ENCODE assay signal across 9 cellular contexts in genomic region chr11:35313066-35313765, GRCh38.
DNase-seq lines count a peak whose midpoint lies in the region; ATAC-seq, FAIRE-seq and TF ChIP-seq lines count a peak whose summit lies in the region.
"Had no signal": no experiment of that assay in that cellular context is flagged by ENCODE, and none has a peak within 500 bp of the region (broad histone marks: within the 10 kb centered on the region; RNA-seq: fewer than 3 reads in every experiment).

No MANE protein-coding gene starts in this region.

- ATAC-seq in GM21367 (IDR thresholded peaks at IDR 0.05; ENCODE audit: unreplicated experiment) (peak; percentile 83), HG03196 (IDR thresholded peaks at IDR 0.05; ENCODE audit: unreplicated experiment) (peak; percentile 78), GM12878 (peak; percentile 95)
- ATAC-seq: PC-3 had no signal

- peak overlapping the region; percentile 76 for H3K27ac ChIP-seq in GM12878 (ENCODE audit: control insufficient read depth, insufficient read depth)

- H4K20me1 ChIP-seq in GM12878 (ENCODE audit: control insufficient read depth, insufficient read depth), result no peaks in the 10 kb centered on the region

- 0 out of 2 replicates have a peak, but pooled peaks have one; percentile 18 for TF ChIP-seq POLR2A in GM12892 (IDR thresholded peaks at IDR 0.05; ENCODE audit: low read depth, low read length)
- TF ChIP-seq POLR2A in GM12878 (IDR thresholded peaks at IDR 0.05; ENCODE audit: low read depth, low read length), result no peak

- peak overlapping the region; percentile 44 for H2AFZ ChIP-seq in GM12878 (ENCODE audit: control insufficient read depth, low read depth, low read length)

- no peaks in the 10 kb centered on the region for H3K27me3 ChIP-seq in GM12878 (replicated peaks in 1 of 2; ENCODE audit: control insufficient read depth in 2 of 2, insufficient read depth in 2 of 2, low read length in 1 of 2)

- POLR2A ChIA-PET in GM12878 (lab: Charles Lee), result interaction anchor here (1.0 to 1.4 kb wide), 4 partner anchors 17 to 34 kb away, joined by 3 to 4 read pairs (median 4); no protein-coding TSS in a partner anchor

- SMC1A ChIA-PET in GM12878 (lab: Charles Lee; ENCODE audit: uncharacterized antibody, unreplicated experiment), result interaction anchor here (0.7 to 2.8 kb wide), 20 partner anchors 9 to 319 kb away, joined by 3 to 24 read pairs (median 4); no protein-coding TSS in a partner anchor

- H3K36me3 ChIP-seq in GM12878 (ENCODE audit: control insufficient read depth in 2 of 2, insufficient read depth in 2 of 2, low read length in 1 of 2), result no peaks in the 10 kb centered on the region

- H3K9ac ChIP-seq in GM12878 (ENCODE audit: control insufficient read depth, insufficient read depth, low read length), result peak overlapping the region; percentile 17; the same call in 1 of the 2 replicates

- in situ Hi-C loops in GM12878 (cut with MboI), result no loop called here

- peak overlapping the region; percentile 78 for H3K4me2 ChIP-seq in GM12878 (ENCODE audit: control insufficient read depth, insufficient read depth)

- 0 out of 2 replicates have a peak, but pooled peaks have one; percentile 2 for TF ChIP-seq RAD21 in GM12878 (IDR thresholded peaks at IDR 0.05; ENCODE audit: insufficient read depth, low read depth, low read length)

- no peak for TF ChIP-seq CTCF in GM12878 (IDR thresholded peaks at IDR 0.05 in 2 of 3, conservative IDR thresholded peaks at IDR 0.05 in 1 of 3; ENCODE audit: control insufficient read depth in 2 of 3, extremely low read depth in 1 of 3, insufficient read depth in 1 of 3, low read depth in 3 of 3, low read length in 3 of 3)

- 0 out of 2 replicates have a peak overlapping the region, but pooled peaks have one; percentile 24 for H3K4me3 ChIP-seq in GM12878

- RAD21 ChIA-PET in GM12878 (lab: Charles Lee; ENCODE audit: unreplicated experiment), result interaction anchor here (0.7 to 5.0 kb wide), 18 partner anchors 9 to 313 kb away, joined by 3 to 36 read pairs (median 4); no protein-coding TSS in a partner anchor

- peak; percentile 99 for FAIRE-seq in GM12892 (lab: Jason Lieb, UNC)
- peak; percentile 87 for FAIRE-seq in GM12878 (lab: Jason Lieb, UNC)

- no TSS peak for BruUV-seq in GM12878 (replicated peaks; lab: Mats Ljungman, UMichigan)

- peak; percentile 85; a peak in 3 of 4 replicates for TF ChIP-seq EP300 in GM12878 (IDR thresholded peaks at IDR 0.05; ENCODE audit: borderline replicate concordance in 1 of 2, control insufficient read depth in 1 of 2, low read depth in 2 of 2, low read length in 2 of 2)

- WGBS in GM12878 (ENCODE audit: insufficient coverage, insufficient replicate concordance, low lambda C conversion rate, missing lambda C conversion rate), result 8% methylated on average over 7 of the region's 7 CpGs

- CTCF ChIA-PET in GM12878 (lab: Yijun Ruan, JAX), result interaction anchor here (0.9 to 4.7 kb wide), 8 partner anchors 8 to 388 kb away, joined by 3 to 27 read pairs (median 3); no protein-coding TSS in a partner anchor

- DNase-seq in GM12892 (ENCODE audit: insufficient read length), result peak; percentile 42
- peak; percentile 71 for DNase-seq in GM12878 (ENCODE audit: low read depth, low spot score)
- no peak for DNase-seq in GM03348 (ENCODE audit: low spot score)
- no peak for DNase-seq in activated CD8-positive, alpha-beta memory T cell treated with anti-CD3 and anti-CD28 coated beads, Interleukin-2, amount 50 U/mL, for 4 hours
- DNase-seq in NCI-H1105 treated with DMSO at 0.1 percent for 48 hours (lab: John Stamatoyannopoulos, UW), result no peak
- no peak for DNase-seq in activated CD4-positive, CD25-positive, alpha-beta regulatory T cell treated with anti-CD3 and anti-CD28 coated beads, Interleukin-2, amount 50 U/mL, for 72 hours
- DNase-seq: PC-3 had no signal

- intact Hi-C loops in GM12878 (cut with micrococcal nuclease; ENCODE audit: unreplicated experiment), result loop anchor here (2.0 kb wide), 1 partner anchor 78 kb away; no protein-coding TSS in a partner anchor

- no peaks in the 10 kb centered on the region for H3K79me2 ChIP-seq in GM12878 (ENCODE audit: control insufficient read depth, insufficient read depth, low read length)

- H3K4me1 ChIP-seq in GM12878 (ENCODE audit: control insufficient read depth, insufficient read depth, low read length), result peaks cover 30% of the 10 kb centered on the region

- H3K9me3 ChIP-seq in GM12878 (replicated peaks; ENCODE audit: control insufficient read depth, insufficient read depth, low read length), result no peaks in the 10 kb centered on the region

TF ChIP-seq in GM12878, 131 proteins besides CTCF, POLR2A, EP300 and RAD21 (continues in another document):
- TF ChIP-seq PBX3 (IDR thresholded peaks at IDR 0.05; ENCODE audit: insufficient replicate concordance, low read depth, low read length) (no peak), NFIC (IDR thresholded peaks at IDR 0.05; ENCODE audit: low read depth, low read length) (peak; percentile 99), RUNX3 (IDR thresholded peaks at IDR 0.05; ENCODE audit: low read length) (peak; percentile 86), TCF12 (IDR thresholded peaks at IDR 0.05; ENCODE audit: low read depth, low read length) (peak; percentile 74), MYC (IDR thresholded peaks at IDR 0.05; ENCODE audit: insufficient read depth, insufficient read length, insufficient replicate concordance, low read length, severe bottlenecking) (no peak), NR2F1 (conservative IDR thresholded peaks at IDR 0.05) (peak; percentile 91), BHLHE40 (IDR thresholded peaks at IDR 0.05; ENCODE audit: borderline replicate concordance in 1 of 2, low read depth in 2 of 2, low read length in 1 of 2) (peak; percentile 46 to 61; a peak in 2 of 4 replicates), BMI1 (IDR thresholded peaks at IDR 0.05; ENCODE audit: borderline replicate concordance) (peak; percentile 26; the same call in 1 of the 2 replicates), MAX (IDR thresholded peaks at IDR 0.05; ENCODE audit: low read depth, low read length) (no peak), HSF1 (IDR thresholded peaks at IDR 0.05; ENCODE audit: low read depth, low read length) (0 out of 2 replicates have a peak, but pooled peaks have one; percentile 45), CHD2 (IDR thresholded peaks at IDR 0.05; ENCODE audit: borderline replicate concordance, low read depth, low read length) (peak; percentile 46; the same call in 1 of the 2 replicates), TBL1XR1 (IDR thresholded peaks at IDR 0.05; ENCODE audit: low read depth, low read length) (peak; percentile 80), BCL3 (IDR thresholded peaks at IDR 0.05; ENCODE audit: borderline replicate concordance, insufficient read depth, low read depth, low read length, poor library complexity, severe bottlenecking) (peak; percentile 45), BCL11A (IDR thresholded peaks at IDR 0.05; ENCODE audit: low read depth, low read length) (peak; percentile 73), CREB1 (IDR thresholded peaks at IDR 0.05; ENCODE audit: low read depth) (peak; percentile 71), PAX8 (IDR thresholded peaks at IDR 0.05) (no peak), WRNIP1 (IDR thresholded peaks at IDR 0.05; ENCODE audit: borderline replicate concordance, low read depth, low read length) (no peak), CEBPB (IDR thresholded peaks at IDR 0.05; ENCODE audit: borderline replicate concordance in 1 of 2, low read depth in 2 of 2, low read length in 2 of 2) (peak in 1 of 2 experiments; percentile 87; a peak in 1 of 4 replicates), IRF3 (IDR thresholded peaks at IDR 0.05) (no peak)

Comparison
In these comparisons a context has a peak if more than half of its experiments do, and no peak if none do; other contexts are left out.
1. DNase-seq: peak in GM12892 (single experiment) and GM12878 (single experiment); none in GM03348 (single experiment), activated CD8-positive, alpha-beta memory T cell treated with anti-CD3 and anti-CD28 coated beads, Interleukin-2, amount 50 U/mL, for 4 hours (single experiment), NCI-H1105 treated with DMSO at 0.1 percent for 48 hours (single experiment) and activated CD4-positive, CD25-positive, alpha-beta regulatory T cell treated with anti-CD3 and anti-CD28 coated beads, Interleukin-2, amount 50 U/mL, for 72 hours (single experiment).
2. Peak in every context shown above with its lines, with median percentiles within 50 percentile points of each other: ATAC-seq.